In genomic region chrX:24838624-24839023, GRCh38 we compare ENCODE assay signal across 8 cellular contexts.
A peak's percentile ranks its signal among the peaks of the same experiment; 100 is the strongest.
DNase-seq lines count a peak whose midpoint lies in the region; ATAC-seq lines count a peak whose summit lies in the region.

No MANE protein-coding gene starts in this region.

- in situ Hi-C loops in KBM-7 (cut with MboI; ENCODE audit: low pct_unique_long_range_greater_than_20kb, low sequenced_read_pairs), result no loop called here

- no peak for ATAC-seq in GM18511 (IDR thresholded peaks at IDR 0.05; ENCODE audit: unreplicated experiment)
- ATAC-seq in GM18861 (IDR thresholded peaks at IDR 0.05; ENCODE audit: unreplicated experiment), result no peak

- DNase-seq in NCI-H2196 (lab: John Stamatoyannopoulos, UW; ENCODE audit: unreplicated experiment), result peak; percentile 12
- DNase-seq in NCI-H2196 treated with DMSO at 0.1 percent for 48 hours (lab: John Stamatoyannopoulos, UW; ENCODE audit: unreplicated experiment), result no peak
- peak; percentile 63 for DNase-seq in KBM-7
- DNase-seq in amniotic epithelial cell (ENCODE audit: low read depth), result peak; percentile 23
- DNase-seq in kidney tubule cell (ENCODE audit: low spot score), result peak; percentile 51
- no peak for DNase-seq in stimulated activated CD4-positive, alpha-beta T cell treated with anti-CD3 and anti-CD28 coated beads, Interleukin-1b, Interleukin-23, amount 100 ng/mL, for 48 hours

Comparison
In these comparisons a context has a peak if more than half of its experiments do, and no peak if none do; other contexts are left out.
1. DNase-seq: peak in NCI-H2196 (single experiment), KBM-7 (single experiment), amniotic epithelial cell (single experiment) and kidney tubule cell (single experiment); none in NCI-H2196 treated with DMSO at 0.1 percent for 48 hours (single experiment) and stimulated activated CD4-positive, alpha-beta T cell treated with anti-CD3 and anti-CD28 coated beads, Interleukin-1b, Interleukin-23, amount 100 ng/mL, for 48 hours (single experiment).